In genomic region chr20:48827880-48828733, GRCh38 we compare ENCODE assay signal across 1 cellular context.
TF ChIP-seq lines count a peak whose summit lies in the region.

TSS of gene PREX1 (minus strand) at chr20:48827999. CDS start at chr20:48827860, 139 bp downstream.

TF ChIP-seq in HepG2, 621 proteins besides CTCF, POLR2A, EP300 and RAD21 (continued from another document):
- TF ChIP-seq ZFY (CRISPR knock-in tag; IDR thresholded peaks at IDR 0.05) = peak; percentile 12; the same call in 1 of the 2 replicates
- peak; percentile 51 for TF ChIP-seq XRCC5 (optimal IDR thresholded peaks at IDR 0.05; ENCODE audit: low read length)
- TF ChIP-seq ZNF883 (CRISPR knock-in tag; IDR thresholded peaks at IDR 0.05; ENCODE audit: not compliant biosample characterization) = peak; percentile 71
- TF ChIP-seq GABPB1 (CRISPR knock-in tag; IDR thresholded peaks at IDR 0.05) = 0 out of 2 replicates have a peak, but pooled peaks have one; percentile 13
- peak; percentile 82 for TF ChIP-seq ZBTB14 (CRISPR knock-in tag; IDR thresholded peaks at IDR 0.05)
- TF ChIP-seq HOXD1 (CRISPR knock-in tag; IDR thresholded peaks at IDR 0.05) = no peak
- TF ChIP-seq NR2C2 (CRISPR knock-in tag; IDR thresholded peaks at IDR 0.05; ENCODE audit: borderline replicate concordance) = 0 out of 2 replicates have a peak, but pooled peaks have one; percentile 30
- 0 out of 2 replicates have a peak, but pooled peaks have one; percentile 36 for TF ChIP-seq MTA1 (CRISPR knock-in tag; IDR thresholded peaks at IDR 0.05; ENCODE audit: borderline replicate concordance)
- TF ChIP-seq ZFX (CRISPR knock-in tag; IDR thresholded peaks at IDR 0.05; ENCODE audit: low read depth) = 0 out of 2 replicates have a peak, but pooled peaks have one; percentile 27
- peak; percentile 41; the same call in 1 of the 2 replicates for TF ChIP-seq FOXO1 (CRISPR knock-in tag; IDR thresholded peaks at IDR 0.05)
- peak; percentile 26; the same call in 1 of the 2 replicates for TF ChIP-seq ZFP91 (CRISPR knock-in tag; IDR thresholded peaks at IDR 0.05; ENCODE audit: borderline replicate concordance)
- 0 out of 2 replicates have a peak, but pooled peaks have one; percentile 2 for TF ChIP-seq ZNF451 (CRISPR knock-in tag; IDR thresholded peaks at IDR 0.05)
- peak; percentile 59 for TF ChIP-seq ZNF687 (CRISPR knock-in tag; IDR thresholded peaks at IDR 0.05)
